Comparison of ENCODE assay signal across 8 cellular contexts in the genomic region with DNA sequence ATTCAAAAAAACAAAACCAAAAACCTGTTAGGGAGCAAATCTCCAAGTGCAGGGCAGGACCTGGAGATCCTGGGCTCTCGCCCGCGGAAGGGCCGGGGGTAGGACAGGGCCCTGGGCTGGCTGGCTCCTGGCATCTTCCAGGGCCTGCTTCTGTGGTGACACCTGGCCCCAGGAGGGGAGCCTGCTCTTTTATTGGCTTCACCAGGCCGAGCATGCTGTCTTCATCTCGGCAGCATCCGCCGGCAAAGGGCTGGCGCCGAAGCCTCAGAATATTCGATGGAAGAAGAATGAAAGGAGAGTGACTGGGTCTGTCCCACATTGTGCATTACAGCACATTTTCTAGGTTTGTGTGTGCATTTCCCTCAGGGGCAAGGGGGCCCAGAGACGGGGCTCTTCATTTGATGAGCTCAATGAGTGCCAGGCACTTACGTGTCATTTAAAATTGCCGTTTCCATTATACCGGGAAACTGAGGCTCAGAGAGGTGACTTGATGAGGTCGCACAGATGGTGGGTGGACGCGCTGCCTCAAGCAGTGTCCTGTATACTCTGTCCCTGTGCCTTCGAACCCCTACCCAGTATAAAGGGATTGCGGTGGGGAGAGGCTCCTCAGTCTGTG.
DNase-seq lines count a peak whose midpoint lies in the region; ATAC-seq and TF ChIP-seq lines count a peak whose summit lies in the region.

No MANE protein-coding gene starts in this region.

- H3K4me3 Mint-ChIP-seq in CD4-positive, alpha-beta T cell = peak overlapping the region; percentile 95

- H3K27me3 ChIP-seq in CD4-positive, alpha-beta T cell (ENCODE audit: control insufficient read depth, insufficient read depth, low read length) = no peaks in the 10 kb centered on the region
- no peaks in the 10 kb centered on the region for H3K27me3 ChIP-seq in breast epithelium
- H3K27me3 ChIP-seq in tibial artery = no peaks in the 10 kb centered on the region

- no peak for ATAC-seq in CD4-positive, alpha-beta T cell (ENCODE audit: poor library complexity)
- ATAC-seq in GM18505 (IDR thresholded peaks at IDR 0.05; ENCODE audit: unreplicated experiment) = no peak

- in situ Hi-C loops in ACHN (cut with HindIII; ENCODE audit: low pct_ligation_motif_present, low pct_unique_long_range_greater_than_20kb, low sequenced_read_pairs) = no loop called here

- H3K36me3 ChIP-seq in KOPT-K1 (ENCODE audit: insufficient read depth, low read length) (no peaks in the 10 kb centered on the region), breast epithelium (no peaks in the 10 kb centered on the region), tibial artery (no peaks in the 10 kb centered on the region)

- TF ChIP-seq POLR2A in breast epithelium (IDR thresholded peaks at IDR 0.05) (no peak), lower leg skin (IDR thresholded peaks at IDR 0.05) (no peak), GM18505 (IDR thresholded peaks at IDR 0.05; ENCODE audit: borderline replicate concordance, extremely low read depth, insufficient read depth, insufficient read length) (no peak)

- CTCF ChIA-PET in CD4-positive, alpha-beta T cell (lab: Charles Lee) = interaction anchor here (3.9 kb wide), 1 partner anchor 98 kb away, joined by 10 read pairs; no protein-coding TSS in a partner anchor

- intact Hi-C loops in CD4-positive, alpha-beta T cell (cut with DNase I, micrococcal nuclease) = loop anchor here in 1 of 2 experiments (5.0 kb wide), 1 partner anchor 69 kb away; the partner anchor contains the start of gene RBX1
- intact Hi-C loops in breast epithelium (cut with DNase I; ENCODE audit: low total_unique reads) (no loop called here), lower leg skin (cut with DNase I; ENCODE audit: low total_unique reads) (no loop called here), tibial artery (cut with DNase I; ENCODE audit: low total_unique reads) (loop anchor here (2.0 to 5.0 kb wide), 3 partner anchors 70 to 176 kb away; partner anchors contain the start of genes EP300 and RBX1)

- TF ChIP-seq CTCF in CD4-positive, alpha-beta T cell (IDR thresholded peaks at IDR 0.05) = no peak
- no peak for TF ChIP-seq CTCF in breast epithelium (IDR thresholded peaks at IDR 0.05)
- no peak for TF ChIP-seq CTCF in lower leg skin (IDR thresholded peaks at IDR 0.05)
- TF ChIP-seq CTCF in tibial artery (IDR thresholded peaks at IDR 0.05) = no peak

- peak overlapping the region; percentile 64 for H3K27ac ChIP-seq in CD4-positive, alpha-beta T cell (ENCODE audit: low read depth, low read length)
- H3K27ac ChIP-seq in KOPT-K1 (ENCODE audit: low read depth, low read length, poor library complexity, severe bottlenecking) (peak overlapping the region; percentile 80), breast epithelium (peak overlapping the region; percentile 95 to 98), tibial artery (peak overlapping the region; percentile 95 to 99)

- H3K9me3 ChIP-seq in CD4-positive, alpha-beta T cell (ENCODE audit: control insufficient read depth, low read length) = no peaks in the 10 kb centered on the region
- H3K9me3 ChIP-seq in KOPT-K1 (ENCODE audit: insufficient read depth, low read length, poor library complexity, severe bottlenecking) (no peaks in the 10 kb centered on the region), breast epithelium (no peaks in the 10 kb centered on the region), tibial artery (no peaks in the 10 kb centered on the region)

- peaks cover 20% of the 10 kb centered on the region for H3K4me1 Mint-ChIP-seq in CD4-positive, alpha-beta T cell (ENCODE audit: low read depth)

- peak overlapping the region; percentile 63 for H3K27ac Mint-ChIP-seq in CD4-positive, alpha-beta T cell

- WGBS in lower leg skin, 2 donors = 8 to 21% methylated on average over 20 of the region's 20 CpGs

- peaks cover 5 to 6% of the 10 kb centered on the region in 2 donors for H3K4me1 ChIP-seq in breast epithelium
- peaks cover 0 to 12% (median 8%) of the 10 kb centered on the region in 4 donors for H3K4me1 ChIP-seq in tibial artery

- H3K9me3 Mint-ChIP-seq in CD4-positive, alpha-beta T cell = no peaks in the 10 kb centered on the region

- no peaks in the 10 kb centered on the region for H3K27me3 Mint-ChIP-seq in CD4-positive, alpha-beta T cell

- DNase-seq in CD4-positive, alpha-beta T cell = no peak
- DNase-seq in breast epithelium (ENCODE audit: low spot score in 2 of 2) (peak in 1 of 2 donors; percentile 20), lower leg skin (ENCODE audit: low spot score in 2 of 2) (peak; percentile 16 to 86), tibial artery (peak in 1 of 2 donors; percentile 67), NOMO-1 treated with DMSO at 0.1 percent for 48 hours (lab: John Stamatoyannopoulos, UW; ENCODE audit: unreplicated experiment) (no peak), ACHN (no peak)

- H3K4me3 ChIP-seq in breast epithelium (peak overlapping the region; percentile 72 to 77 (median 77)), lower leg skin (ENCODE audit: low read depth, poor library complexity, severe bottlenecking) (peak overlapping the region; percentile 62), tibial artery (peak overlapping the region; percentile 70 to 78)

- POLR2A ChIA-PET in CD4-positive, alpha-beta T cell (lab: Charles Lee) = interaction anchor here (0.6 to 3.9 kb wide), 15 partner anchors 9 to 360 kb away, joined by 3 to 93 read pairs (median 7); partner anchors contain the start of genes EP300, RBX1 and TEF

- no peaks in the 10 kb centered on the region for H3K36me3 Mint-ChIP-seq in CD4-positive, alpha-beta T cell (ENCODE audit: low read depth)

Comparison
In these comparisons a context has a peak if more than half of its experiments do, and no peak if none do; other contexts are left out.
1. DNase-seq: peak in lower leg skin (2 of 2); none in CD4-positive, alpha-beta T cell (0 of 10), NOMO-1 treated with DMSO at 0.1 percent for 48 hours (single experiment) and ACHN (single experiment).
2. Peak in every context shown above with its lines, with median percentiles within 50 percentile points of each other: H3K27ac ChIP-seq and H3K4me3 ChIP-seq.